Comparison of ENCODE assay signal across 1 cellular context in genomic region chr2:220103596-220103995, GRCh38.
TF ChIP-seq lines count a peak whose summit lies in the region.

No MANE protein-coding gene starts in this region.

TF ChIP-seq in neural cell, 6 proteins besides CTCF, POLR2A, EP300 and RAD21:
- TF ChIP-seq REST (IDR thresholded peaks at IDR 0.05; ENCODE audit: borderline replicate concordance) (no peak), POLR2AphosphoS5 (IDR thresholded peaks at IDR 0.05) (no peak), MXI1 (conservative IDR thresholded peaks at IDR 0.05; ENCODE audit: poor library complexity, severe bottlenecking) (no peak), TAF1 (IDR thresholded peaks at IDR 0.05; ENCODE audit: low read depth) (no peak), EZH2 (IDR thresholded peaks at IDR 0.05; ENCODE audit: borderline replicate concordance, insufficient read depth, low read length, poor library complexity, severe bottlenecking) (no peak), SMC3 (conservative IDR thresholded peaks at IDR 0.05; ENCODE audit: poor library complexity) (no peak)
TF ChIP-seq in neural cell: peak in this region for 0.
